22 cellular contexts compared by ENCODE assay signal in the genomic region with DNA sequence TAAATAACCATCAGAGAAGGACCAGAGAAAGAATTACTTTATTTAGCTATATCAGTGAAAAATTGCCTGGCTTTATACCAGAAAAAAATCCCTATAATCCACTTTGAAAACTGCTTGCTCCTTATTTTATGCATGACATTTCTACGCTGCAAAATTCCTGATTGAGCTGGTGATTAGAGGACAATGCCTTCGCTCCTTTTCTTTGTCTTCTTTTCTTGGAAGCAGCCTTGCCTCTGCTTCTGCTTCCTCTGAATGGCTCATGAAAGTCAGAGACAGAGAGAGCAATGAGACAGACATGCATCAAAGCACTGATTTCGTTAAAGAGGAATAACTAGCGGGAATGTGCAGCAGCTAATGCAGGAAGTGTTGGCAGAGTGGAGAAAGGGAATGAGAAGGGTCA.
"Had no signal": no experiment of that assay in that cellular context is flagged by ENCODE, and none has a peak within 500 bp of the region (broad histone marks: within the 10 kb centered on the region; RNA-seq: fewer than 3 reads in every experiment).

No MANE protein-coding gene starts in this region.

- H3K27ac Mint-ChIP-seq: activated CD4-positive, alpha-beta memory T cell treated with anti-CD3 and anti-CD28 coated beads, Interleukin-2, amount 10 ng/mL, durations not matched to agents 7 days and 5 days; activated CD8-positive, alpha-beta memory T cell treated with anti-CD3 and anti-CD28 coated beads, Interleukin-2, amount 10 ng/mL, durations not matched to agents 7 days and 5 days; activated naive CD8-positive, alpha-beta T cell treated with anti-CD3 and anti-CD28 coated beads for 36 hours; activated T-helper 17 cell treated with anti-CD3 and anti-CD28 coated beads, Interleukin-2, amount 50 U/mL, for 72 hours; endodermal cell; natural killer cell treated with Interleukin-12 subunit alpha and Interleukin-12 subunit beta and Interleukin-15 and Interleukin-18, amount 100 ng/mL, for 72 hours; progenitor cell of endocrine pancreas; T-helper 2 cell treated with Interferon-gamma antibody and Interleukin-4, amounts not matched to agents 5 μg/mL and 100 μg/mL, for 36 hours had no signal

- DNase-seq: activated CD4-positive, alpha-beta memory T cell treated with anti-CD3 and anti-CD28 coated beads, Interleukin-2, amount 10 ng/mL, durations not matched to agents 7 days and 5 days; activated CD4-positive, alpha-beta T cell treated with anti-CD3 and anti-CD28 coated beads for 48 hours; activated CD4-positive, CD25-positive, alpha-beta regulatory T cell; activated CD8-positive, alpha-beta memory T cell treated with anti-CD3 and anti-CD28 coated beads, Interleukin-2, amount 10 ng/mL, durations not matched to agents 7 days and 5 days; activated naive CD4-positive, alpha-beta T cell; activated naive CD8-positive, alpha-beta T cell treated with anti-CD3 and anti-CD28 coated beads for 36 hours; amniotic stem cell; body of pancreas; colonic mucosa; endodermal cell; hypothalamus; kidney glomerular epithelial cell; stimulated activated CD4-positive, alpha-beta T cell treated with anti-CD3 and anti-CD28 coated beads, Interleukin-12 subunit alpha, Interleukin-12 subunit beta, amount 100 ng/mL, for 4 hours; stimulated activated CD4-positive, alpha-beta T cell treated with anti-CD3 and anti-CD28 coated beads, Interleukin-1b, Interleukin-23, amount 100 ng/mL, for 48 hours; stimulated activated CD8-positive, alpha-beta memory T cell treated with anti-CD3 and anti-CD28 coated beads, Interleukin-4, amount 100 ng/mL, for 48 hours; stimulated activated naive CD4-positive, alpha-beta T cell; thyroid gland had no signal

- H3K27me3 Mint-ChIP-seq: activated CD4-positive, alpha-beta memory T cell treated with anti-CD3 and anti-CD28 coated beads, Interleukin-2, amount 10 ng/mL, durations not matched to agents 7 days and 5 days; activated CD8-positive, alpha-beta memory T cell treated with anti-CD3 and anti-CD28 coated beads, Interleukin-2, amount 10 ng/mL, durations not matched to agents 7 days and 5 days; activated naive CD8-positive, alpha-beta T cell treated with anti-CD3 and anti-CD28 coated beads for 36 hours; activated T-helper 17 cell treated with anti-CD3 and anti-CD28 coated beads, Interleukin-2, amount 50 U/mL, for 72 hours; central memory CD8-positive, alpha-beta T cell; progenitor cell of endocrine pancreas had no signal

- H3K4me3 Mint-ChIP-seq: activated CD4-positive, alpha-beta memory T cell treated with anti-CD3 and anti-CD28 coated beads, Interleukin-2, amount 10 ng/mL, durations not matched to agents 7 days and 5 days; activated CD8-positive, alpha-beta memory T cell treated with anti-CD3 and anti-CD28 coated beads, Interleukin-2, amount 10 ng/mL, durations not matched to agents 7 days and 5 days; activated naive CD8-positive, alpha-beta T cell treated with anti-CD3 and anti-CD28 coated beads for 36 hours; activated T-helper 17 cell treated with anti-CD3 and anti-CD28 coated beads, Interleukin-2, amount 50 U/mL, for 72 hours; central memory CD8-positive, alpha-beta T cell; endodermal cell; natural killer cell treated with Interleukin-12 subunit alpha and Interleukin-12 subunit beta and Interleukin-15 and Interleukin-18, amount 100 ng/mL, for 72 hours; T-helper 2 cell treated with Interferon-gamma antibody and Interleukin-4, amounts not matched to agents 5 μg/mL and 100 μg/mL, for 36 hours had no signal

- H3K9me3 Mint-ChIP-seq: activated CD4-positive, alpha-beta memory T cell treated with anti-CD3 and anti-CD28 coated beads, Interleukin-2, amount 10 ng/mL, durations not matched to agents 7 days and 5 days; activated naive CD8-positive, alpha-beta T cell treated with anti-CD3 and anti-CD28 coated beads for 36 hours; activated T-helper 17 cell treated with anti-CD3 and anti-CD28 coated beads, Interleukin-2, amount 50 U/mL, for 72 hours; endodermal cell; natural killer cell treated with Interleukin-12 subunit alpha and Interleukin-12 subunit beta and Interleukin-15 and Interleukin-18, amount 100 ng/mL, for 72 hours; T-helper 2 cell treated with Interferon-gamma antibody and Interleukin-4, amounts not matched to agents 5 μg/mL and 100 μg/mL, for 36 hours had no signal

- H3K36me3 Mint-ChIP-seq: activated CD8-positive, alpha-beta memory T cell treated with anti-CD3 and anti-CD28 coated beads, Interleukin-2, amount 10 ng/mL, durations not matched to agents 7 days and 5 days; activated naive CD8-positive, alpha-beta T cell treated with anti-CD3 and anti-CD28 coated beads for 36 hours; natural killer cell treated with Interleukin-12 subunit alpha and Interleukin-12 subunit beta and Interleukin-15 and Interleukin-18, amount 100 ng/mL, for 72 hours had no signal

- H3K4me1 Mint-ChIP-seq: activated CD4-positive, alpha-beta memory T cell treated with anti-CD3 and anti-CD28 coated beads, Interleukin-2, amount 10 ng/mL, durations not matched to agents 7 days and 5 days; activated CD8-positive, alpha-beta memory T cell treated with anti-CD3 and anti-CD28 coated beads, Interleukin-2, amount 10 ng/mL, durations not matched to agents 7 days and 5 days; activated naive CD8-positive, alpha-beta T cell treated with anti-CD3 and anti-CD28 coated beads for 36 hours; activated T-helper 17 cell treated with anti-CD3 and anti-CD28 coated beads, Interleukin-2, amount 50 U/mL, for 72 hours; central memory CD8-positive, alpha-beta T cell had no signal
